In the genomic region with DNA sequence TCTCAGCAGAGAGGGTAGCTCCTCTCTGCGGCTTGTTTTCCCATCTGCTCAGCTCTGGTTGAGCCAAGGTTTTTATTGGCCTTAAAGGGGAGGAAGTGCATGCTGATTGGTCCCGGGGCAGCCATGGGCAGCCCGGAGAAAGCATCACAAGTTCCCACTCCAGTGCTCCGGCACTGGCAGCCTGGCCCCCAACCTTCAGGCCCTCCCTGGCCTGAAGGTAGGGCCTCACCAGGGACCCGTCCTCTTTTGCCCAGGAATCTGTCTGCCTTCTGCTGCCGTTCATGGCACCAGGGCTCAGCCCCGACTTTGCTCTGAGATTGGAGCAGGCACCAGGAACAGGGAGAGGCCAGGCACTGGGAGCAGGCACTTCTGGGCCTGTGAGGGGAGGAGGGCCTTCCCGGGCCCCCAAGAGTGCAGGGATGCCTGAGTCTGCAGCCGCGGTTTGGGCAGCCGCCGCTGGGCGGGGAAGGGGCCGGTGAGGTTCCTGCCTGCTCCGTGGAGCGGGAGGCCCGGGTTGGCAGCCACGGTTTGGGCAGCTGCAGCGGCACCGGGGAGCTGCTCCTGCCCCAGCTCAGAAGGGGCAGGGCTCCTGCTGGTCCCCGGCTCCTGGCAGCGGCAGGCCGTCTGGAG, we compare ENCODE assay signal across 12 cellular contexts. TPM values are rescaled to one million over a fixed set of nuclear protein-coding genes. Genes with fewer than 3 reads are reported as not detected.
A peak's percentile ranks its signal among the peaks of the same experiment; 100 is the strongest.
DNase-seq lines count a peak whose midpoint lies in the region; ATAC-seq and TF ChIP-seq lines count a peak whose summit lies in the region.
"Had no signal": no experiment of that assay in that cellular context is flagged by ENCODE, and none has a peak within 500 bp of the region (broad histone marks: within the 10 kb centered on the region; RNA-seq: fewer than 3 reads in every experiment).

No MANE protein-coding gene starts in this region.

- intact Hi-C loops in activated CD8-positive, alpha-beta T cell treated with anti-CD3 and anti-CD28 coated beads for 36 hours (cut with micrococcal nuclease), result no loop called here
- intact Hi-C loops in left ventricle myocardium superior (cut with micrococcal nuclease), result no loop called here

- TF ChIP-seq CTCF in activated CD8-positive, alpha-beta T cell treated with anti-CD3 and anti-CD28 coated beads for 36 hours (IDR thresholded peaks at IDR 0.05), result no peak

- H3K4me1 Mint-ChIP-seq in activated CD8-positive, alpha-beta T cell treated with anti-CD3 and anti-CD28 coated beads for 36 hours (ENCODE audit: low read depth), result no peaks in the 10 kb centered on the region
- H3K4me1 Mint-ChIP-seq in activated CD8-positive, alpha-beta T cell treated with anti-CD3 and anti-CD28 coated beads, Interleukin-2, amount 10 ng/mL, durations not matched to agents 7 days and 5 days (ENCODE audit: low read depth), result no peaks in the 10 kb centered on the region
- no peaks in the 10 kb centered on the region for H3K4me1 Mint-ChIP-seq in T-helper 17 cell

- peak; percentile 24 for ATAC-seq in activated CD8-positive, alpha-beta T cell treated with anti-CD3 and anti-CD28 coated beads for 36 hours
- no peak for ATAC-seq in activated CD8-positive, alpha-beta T cell treated with anti-CD3 and anti-CD28 coated beads, Interleukin-2, amount 10 ng/mL, durations not matched to agents 7 days and 5 days
- peak; percentile 44 for ATAC-seq in T-helper 17 cell
- ATAC-seq in left ventricle myocardium superior, result peak; percentile 47
- no peak for ATAC-seq in GM19467 (IDR thresholded peaks at IDR 0.05; ENCODE audit: unreplicated experiment)

- no peaks in the 10 kb centered on the region for H3K36me3 Mint-ChIP-seq in activated CD8-positive, alpha-beta T cell treated with anti-CD3 and anti-CD28 coated beads for 36 hours (ENCODE audit: low read depth)
- no peaks in the 10 kb centered on the region for H3K36me3 Mint-ChIP-seq in activated CD8-positive, alpha-beta T cell treated with anti-CD3 and anti-CD28 coated beads, Interleukin-2, amount 10 ng/mL, durations not matched to agents 7 days and 5 days (ENCODE audit: low read depth)
- no peaks in the 10 kb centered on the region for H3K36me3 Mint-ChIP-seq in T-helper 17 cell (ENCODE audit: low read depth)

- peak overlapping the region; percentile 19 for H3K4me3 Mint-ChIP-seq in activated CD8-positive, alpha-beta T cell treated with anti-CD3 and anti-CD28 coated beads for 36 hours
- H3K4me3 Mint-ChIP-seq in activated CD8-positive, alpha-beta T cell treated with anti-CD3 and anti-CD28 coated beads, Interleukin-2, amount 10 ng/mL, durations not matched to agents 7 days and 5 days, result no peak overlapping the region
- H3K4me3 Mint-ChIP-seq in T-helper 17 cell, result no peak overlapping the region

- no peak for DNase-seq in activated CD8-positive, alpha-beta T cell treated with anti-CD3 and anti-CD28 coated beads for 36 hours
- no peak for DNase-seq in activated CD8-positive, alpha-beta T cell treated with anti-CD3 and anti-CD28 coated beads, Interleukin-2, amount 10 ng/mL, durations not matched to agents 7 days and 5 days
- no peak for DNase-seq in T-helper 17 cell
- DNase-seq in left ventricle myocardium superior, result no peak
- peak; percentile 88 for DNase-seq in superior temporal gyrus (ENCODE audit: extremely low spot score)
- no peak for DNase-seq in SW 1271 (lab: John Stamatoyannopoulos, UW)
- DNase-seq in activated CD4-positive, alpha-beta T cell treated with anti-CD3 and anti-CD28 coated beads for 1 hour, result no peak
- DNase-seq: activated CD4-positive, alpha-beta T cell treated with anti-CD3 and anti-CD28 coated beads for 4 hours; effector CD4-positive, alpha-beta T cell; lower lobe of right lung; NCI-H226 had no signal

- H3K27me3 Mint-ChIP-seq in activated CD8-positive, alpha-beta T cell treated with anti-CD3 and anti-CD28 coated beads for 36 hours, result peaks cover 1% of the 10 kb centered on the region
- H3K27me3 Mint-ChIP-seq in activated CD8-positive, alpha-beta T cell treated with anti-CD3 and anti-CD28 coated beads, Interleukin-2, amount 10 ng/mL, durations not matched to agents 7 days and 5 days (ENCODE audit: low read depth), result peaks cover 5% of the 10 kb centered on the region
- H3K27me3 Mint-ChIP-seq in T-helper 17 cell, result peaks cover 19% of the 10 kb centered on the region

- no peaks in the 10 kb centered on the region for H3K9me3 ChIP-seq in T-helper 17 cell (ENCODE audit: control insufficient read depth, low read length, poor library complexity, severe bottlenecking)
- H3K9me3 ChIP-seq: lower lobe of right lung had no signal

- POLR2A ChIA-PET in activated CD8-positive, alpha-beta T cell treated with anti-CD3 and anti-CD28 coated beads for 36 hours (lab: Charles Lee), result no interaction called here
- POLR2A ChIA-PET in activated CD8-positive, alpha-beta T cell treated with anti-CD3 and anti-CD28 coated beads, Interleukin-2, amount 10 ng/mL, durations not matched to agents 7 days and 5 days (lab: Charles Lee), result interaction anchor here (0.7 kb wide), 1 partner anchor 26 kb away, joined by 3 read pairs; no protein-coding TSS in a partner anchor

- no peaks in the 10 kb centered on the region for H3K9me3 Mint-ChIP-seq in activated CD8-positive, alpha-beta T cell treated with anti-CD3 and anti-CD28 coated beads for 36 hours
- H3K9me3 Mint-ChIP-seq in activated CD8-positive, alpha-beta T cell treated with anti-CD3 and anti-CD28 coated beads, Interleukin-2, amount 10 ng/mL, durations not matched to agents 7 days and 5 days (ENCODE audit: insufficient read depth), result no peaks in the 10 kb centered on the region

- H3K27ac Mint-ChIP-seq in activated CD8-positive, alpha-beta T cell treated with anti-CD3 and anti-CD28 coated beads for 36 hours, result no peak overlapping the region
- H3K27ac Mint-ChIP-seq in activated CD8-positive, alpha-beta T cell treated with anti-CD3 and anti-CD28 coated beads, Interleukin-2, amount 10 ng/mL, durations not matched to agents 7 days and 5 days, result no peak overlapping the region
- H3K27ac Mint-ChIP-seq in T-helper 17 cell, result no peak overlapping the region

- CTCF ChIA-PET in activated CD8-positive, alpha-beta T cell treated with anti-CD3 and anti-CD28 coated beads for 36 hours (lab: Charles Lee), result no interaction called here
- CTCF ChIA-PET in activated CD8-positive, alpha-beta T cell treated with anti-CD3 and anti-CD28 coated beads, Interleukin-2, amount 10 ng/mL, durations not matched to agents 7 days and 5 days (lab: Charles Lee), result interaction anchor here (1.0 kb wide), 1 partner anchor 42 kb away, joined by 3 read pairs; no protein-coding TSS in a partner anchor

RNA-seq across cellular contexts. Expression of gene ILKAP, which starts 17.5 kb away (rescaled TPM):
- total RNA-seq in activated CD8-positive, alpha-beta T cell treated with anti-CD3 and anti-CD28 coated beads for 36 hours, result 10 to 100 TPM; 42.1 to 43.3 TPM
- 10 to 100 TPM; 58.3 to 62.7 TPM for total RNA-seq in activated CD8-positive, alpha-beta T cell treated with anti-CD3 and anti-CD28 coated beads, Interleukin-2, amount 10 ng/mL, durations not matched to agents 7 days and 5 days
- total RNA-seq in T-helper 17 cell (100 to 1,000 TPM; 114 to 123 TPM), left ventricle myocardium superior (26.7 TPM)

RNA-seq across cellular contexts. Expression of gene HES6, which starts 18.8 kb away (rescaled TPM):
- 1 to 10 TPM; 5.2 to 5.6 TPM for total RNA-seq in activated CD8-positive, alpha-beta T cell treated with anti-CD3 and anti-CD28 coated beads for 36 hours
- total RNA-seq in activated CD8-positive, alpha-beta T cell treated with anti-CD3 and anti-CD28 coated beads, Interleukin-2, amount 10 ng/mL, durations not matched to agents 7 days and 5 days, result 1 to 10 TPM; 4.7 to 4.8 TPM
- total RNA-seq in T-helper 17 cell, result 1 to 10 TPM in 1 of 2 donors, under 1 TPM in 1; 0.47 to 1.3 TPM
- total RNA-seq in left ventricle myocardium superior, result 2.7 TPM

Comparison
In these comparisons a context has a peak if more than half of its experiments do, and no peak if none do; other contexts are left out.
1. ATAC-seq: peak in activated CD8-positive, alpha-beta T cell treated with anti-CD3 and anti-CD28 coated beads for 36 hours (single experiment), T-helper 17 cell (single experiment) and left ventricle myocardium superior (single experiment); none in activated CD8-positive, alpha-beta T cell treated with anti-CD3 and anti-CD28 coated beads, Interleukin-2, amount 10 ng/mL, durations not matched to agents 7 days and 5 days (single experiment) and GM19467 (single experiment).